1 cellular context compared by ENCODE assay signal in genomic region chr6:14250573-14250972, GRCh38.
TF ChIP-seq lines count a peak whose summit lies in the region.

No MANE protein-coding gene starts in this region.

TF ChIP-seq in H1, 55 proteins besides CTCF, POLR2A, EP300 and RAD21 (continued from another document):
- TF ChIP-seq ATF3 (IDR thresholded peaks at IDR 0.05; ENCODE audit: insufficient read depth, low read depth, low read length), result no peak
- TF ChIP-seq SRF (IDR thresholded peaks at IDR 0.05; ENCODE audit: low read depth, low read length), result no peak
